ENCODE assay signal across 10 cellular contexts in genomic region chr13:98523455-98524102, GRCh38. TPM values are rescaled to one million over a fixed set of nuclear protein-coding genes. Genes with fewer than 3 reads are reported as not detected.
DNase-seq lines count a peak whose midpoint lies in the region; ATAC-seq and TF ChIP-seq lines count a peak whose summit lies in the region.
"Had no signal": no experiment of that assay in that cellular context is flagged by ENCODE, and none has a peak within 500 bp of the region (broad histone marks: within the 10 kb centered on the region; RNA-seq: fewer than 3 reads in every experiment).

No MANE protein-coding gene starts in this region.

- intact Hi-C loops in activated CD4-positive, alpha-beta T cell treated with anti-CD3 and anti-CD28 coated beads, Interleukin-2, amount 10 ng/mL, durations not matched to agents 24 days and 14 days (cut with micrococcal nuclease) = no loop called here
- intact Hi-C loops in tibial artery (cut with DNase I; ENCODE audit: low total_unique reads) = no loop called here

- H3K4me1 ChIP-seq in Loucy (ENCODE audit: insufficient read depth, low read length, poor library complexity, severe bottlenecking) (peaks cover 16% of the 10 kb centered on the region), tibial artery (peaks cover 0 to 78% (median 36%) of the 10 kb centered on the region in 4 donors)

- DNase-seq in activated CD4-positive, alpha-beta T cell treated with anti-CD3 and anti-CD28 coated beads for 48 hours = peak; percentile 41
- no peak for DNase-seq in activated CD4-positive, alpha-beta T cell treated with anti-CD3 and anti-CD28 coated beads, Interleukin-2, amount 10 ng/mL, durations not matched to agents 24 days and 14 days
- DNase-seq in stimulated activated CD8-positive, alpha-beta memory T cell treated with anti-CD3 and anti-CD28 coated beads, Interleukin-4, amount 100 ng/mL, for 48 hours = peak; percentile 50
- DNase-seq in NCI-H526 treated with DMSO at 0.1 percent for 48 hours (lab: John Stamatoyannopoulos, UW) (no peak), tibial artery (no peak), GOT3 (lab: John Stamatoyannopoulos, UW) (no peak)

- H3F3A ChIP-seq in Loucy (ENCODE audit: low read depth) = no peaks in the 10 kb centered on the region

- peaks cover 69% of the 10 kb centered on the region for H4K20me1 ChIP-seq in Loucy (ENCODE audit: insufficient read depth, low read length, poor library complexity, severe bottlenecking)

- H3K79me2 ChIP-seq in Loucy (ENCODE audit: insufficient read depth, low read length) = peaks cover 98% of the 10 kb centered on the region

- H3K27me3 ChIP-seq in Loucy (ENCODE audit: insufficient read depth, low read length, poor library complexity, severe bottlenecking) = no peaks in the 10 kb centered on the region
- H3K27me3 ChIP-seq in tibial artery = no peaks in the 10 kb centered on the region
- H3K27me3 ChIP-seq: cardiac muscle cell had no signal

- ATAC-seq in GM21786 (IDR thresholded peaks at IDR 0.05; ENCODE audit: unreplicated experiment) = peak; percentile 70

- peak overlapping the region; percentile 12 for H3K4me2 ChIP-seq in Loucy (ENCODE audit: low read depth, low read length, poor library complexity, severe bottlenecking)

- peaks cover 6% of the 10 kb centered on the region; the same call in 1 of the 2 replicates for H3K36me3 ChIP-seq in Loucy (ENCODE audit: insufficient read depth, low read length)
- no peaks in the 10 kb centered on the region for H3K36me3 ChIP-seq in tibial artery
- H3K36me3 ChIP-seq: cardiac muscle cell had no signal

- H3K9ac ChIP-seq in Loucy (ENCODE audit: low read depth, low read length, poor library complexity, severe bottlenecking) = peak overlapping the region; percentile 20

- peaks cover 60% of the 10 kb centered on the region for H3K4me1 Mint-ChIP-seq in activated CD4-positive, alpha-beta T cell treated with anti-CD3 and anti-CD28 coated beads, Interleukin-2, amount 10 ng/mL, durations not matched to agents 24 days and 14 days

- H3K27ac ChIP-seq in tibial artery = no peak overlapping the region
- H3K27ac ChIP-seq: cardiac muscle cell, VCaP had no signal

- H3K9me3 Mint-ChIP-seq in activated CD4-positive, alpha-beta T cell treated with anti-CD3 and anti-CD28 coated beads, Interleukin-2, amount 10 ng/mL, durations not matched to agents 24 days and 14 days = no peaks in the 10 kb centered on the region

- H2AFZ ChIP-seq in Loucy (ENCODE audit: low read length) = no peak overlapping the region

- H3K27me3 Mint-ChIP-seq in activated CD4-positive, alpha-beta T cell treated with anti-CD3 and anti-CD28 coated beads, Interleukin-2, amount 10 ng/mL, durations not matched to agents 24 days and 14 days = no peaks in the 10 kb centered on the region

- no peak overlapping the region for H3K27ac Mint-ChIP-seq in activated CD4-positive, alpha-beta T cell treated with anti-CD3 and anti-CD28 coated beads, Interleukin-2, amount 10 ng/mL, durations not matched to agents 24 days and 14 days

- H3K4me3 Mint-ChIP-seq in activated CD4-positive, alpha-beta T cell treated with anti-CD3 and anti-CD28 coated beads, Interleukin-2, amount 10 ng/mL, durations not matched to agents 24 days and 14 days = no peak overlapping the region

- H3K4me3 ChIP-seq in Loucy (ENCODE audit: low read length, poor library complexity, severe bottlenecking) = no peak overlapping the region
- no peak overlapping the region for H3K4me3 ChIP-seq in tibial artery
- H3K4me3 ChIP-seq: cardiac muscle cell had no signal

- TF ChIP-seq CTCF in Loucy (conservative IDR thresholded peaks at IDR 0.05; ENCODE audit: low read length) (no peak), tibial artery (IDR thresholded peaks at IDR 0.05) (no peak)

- H3K9me3 ChIP-seq in Loucy (ENCODE audit: insufficient read depth, low read depth, low read length) (no peaks in the 10 kb centered on the region), tibial artery (no peaks in the 10 kb centered on the region)

- H3K36me3 Mint-ChIP-seq in activated CD4-positive, alpha-beta T cell treated with anti-CD3 and anti-CD28 coated beads, Interleukin-2, amount 10 ng/mL, durations not matched to agents 24 days and 14 days (ENCODE audit: low read depth) = peaks cover 10% of the 10 kb centered on the region

- H3K9me2 ChIP-seq in Loucy (replicated peaks; ENCODE audit: low read depth, low read length) = no peaks in the 10 kb centered on the region

RNA-seq across cellular contexts. Expression of gene STK24, which starts 53.3 kb away (rescaled TPM):
- 127 and 136 TPM in 2 replicates for total RNA-seq in activated CD4-positive, alpha-beta T cell treated with anti-CD3 and anti-CD28 coated beads, Interleukin-2, amount 10 ng/mL, durations not matched to agents 24 days and 14 days

Comparison
In these comparisons a context has a peak if more than half of its experiments do, and no peak if none do; other contexts are left out.
1. DNase-seq: peak in activated CD4-positive, alpha-beta T cell treated with anti-CD3 and anti-CD28 coated beads for 48 hours (single experiment) and stimulated activated CD8-positive, alpha-beta memory T cell treated with anti-CD3 and anti-CD28 coated beads, Interleukin-4, amount 100 ng/mL, for 48 hours (single experiment); none in activated CD4-positive, alpha-beta T cell treated with anti-CD3 and anti-CD28 coated beads, Interleukin-2, amount 10 ng/mL, durations not matched to agents 24 days and 14 days (single experiment), NCI-H526 treated with DMSO at 0.1 percent for 48 hours (single experiment), tibial artery (0 of 2) and GOT3 (single experiment).